Comparison of ENCODE assay signal across 8 cellular contexts in the genomic region with DNA sequence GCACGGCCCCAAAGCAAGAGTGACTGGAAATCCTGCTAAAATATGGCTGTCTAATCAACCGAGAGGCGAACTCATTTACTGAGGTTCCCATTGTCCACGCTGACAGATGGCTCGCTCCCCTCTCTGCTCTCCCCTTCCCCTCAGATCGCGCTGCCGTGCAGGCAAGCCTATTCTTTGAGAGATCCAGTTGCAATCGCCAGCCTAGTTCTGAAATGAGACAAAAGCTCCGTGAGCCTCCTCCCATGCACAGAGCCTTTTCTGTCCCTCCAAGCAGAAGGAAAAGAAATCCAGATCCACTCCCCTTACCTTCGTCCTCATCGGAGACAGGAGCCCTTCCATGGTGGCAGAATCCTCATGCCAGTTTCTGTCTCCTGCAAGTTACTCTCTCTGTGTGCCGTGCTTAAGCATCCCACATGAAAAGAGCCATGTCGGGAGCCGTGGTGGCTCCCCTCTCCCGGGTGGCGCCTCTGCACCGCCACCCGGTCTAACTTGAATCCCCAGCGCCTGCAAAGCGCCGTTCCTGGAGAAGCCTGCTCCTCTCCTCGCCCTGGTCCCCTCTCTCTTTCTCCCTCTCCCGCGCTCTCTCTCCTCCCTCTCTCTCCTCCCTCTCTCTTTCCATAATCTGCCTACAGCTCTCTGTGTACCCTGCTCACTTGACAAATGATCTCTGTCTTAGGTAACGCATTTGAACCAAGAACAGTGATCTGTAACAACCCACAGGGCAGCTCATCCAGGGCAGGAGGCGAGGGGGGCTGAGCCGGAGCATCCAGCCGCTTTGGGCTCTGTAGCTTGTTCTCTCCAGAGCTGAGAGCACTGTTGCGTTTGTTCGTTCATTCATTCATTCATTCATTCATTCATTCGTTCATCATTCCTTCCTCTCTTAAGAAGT.
DNase-seq lines count a peak whose midpoint lies in the region; ATAC-seq and TF ChIP-seq lines count a peak whose summit lies in the region.

No MANE protein-coding gene starts in this region.

- peak; percentile 74 to 78 for ATAC-seq in activated T-cell treated with anti-CD3 and anti-CD28 coated beads, Interleukin-2, amount 50 U/mL, for 4 hours
- peak; percentile 85 for ATAC-seq in SK-N-SH treated with all-trans-retinoic acid at 6 μM for 48 hours

- peaks cover 71% of the 10 kb centered on the region for H3K27me3 Mint-ChIP-seq in activated T-cell treated with anti-CD3 and anti-CD28 coated beads, Interleukin-2, amount 50 U/mL, for 4 hours (ENCODE audit: low read depth)
- peaks cover 14% of the 10 kb centered on the region for H3K27me3 Mint-ChIP-seq in nephron (ENCODE audit: low read depth)

- DNase-seq in activated T-cell treated with anti-CD3 and anti-CD28 coated beads, Interleukin-2, amount 50 U/mL, for 4 hours, result no peak
- no peak for DNase-seq in activated T-cell treated with anti-CD3 and anti-CD28 coated beads, Interleukin-2, amount 50 U/mL, for 1 hour
- DNase-seq in epithelial cell of proximal tubule (ENCODE audit: low read depth) (no peak), middle frontal gyrus (ENCODE audit: extremely low spot score, low spot score) (no peak), NCI-H226 (no peak)
- DNase-seq in stimulated activated naive CD4-positive, alpha-beta T cell treated with Interleukin-2 at 50 U/mL for 16 hours (lab: John Stamatoyannopoulos, UW), result no peak

- no peaks in the 10 kb centered on the region for H3K9me3 Mint-ChIP-seq in activated T-cell treated with anti-CD3 and anti-CD28 coated beads, Interleukin-2, amount 50 U/mL, for 4 hours
- H3K9me3 Mint-ChIP-seq in nephron, result no peaks in the 10 kb centered on the region

- H3K4me3 Mint-ChIP-seq in activated T-cell treated with anti-CD3 and anti-CD28 coated beads, Interleukin-2, amount 50 U/mL, for 4 hours, result peak overlapping the region; percentile 81
- peak overlapping the region; percentile 83 to 91 (median 86) for H3K4me3 Mint-ChIP-seq in nephron

- H3K4me1 Mint-ChIP-seq in activated T-cell treated with anti-CD3 and anti-CD28 coated beads, Interleukin-2, amount 50 U/mL, for 4 hours (ENCODE audit: low read depth), result peaks cover 16% of the 10 kb centered on the region
- H3K4me1 Mint-ChIP-seq in nephron, result peaks cover 8% of the 10 kb centered on the region

- peak overlapping the region; percentile 37 to 90 (median 85) for H3K27ac Mint-ChIP-seq in nephron

- no peaks in the 10 kb centered on the region for H3K36me3 Mint-ChIP-seq in activated T-cell treated with anti-CD3 and anti-CD28 coated beads, Interleukin-2, amount 50 U/mL, for 4 hours (ENCODE audit: insufficient read depth)
- no peaks in the 10 kb centered on the region for H3K36me3 Mint-ChIP-seq in nephron (ENCODE audit: low read depth)

- TF ChIP-seq CTCF in epithelial cell of proximal tubule (conservative IDR thresholded peaks at IDR 0.05; ENCODE audit: low read depth, low read length) (no peak), nephron (IDR thresholded peaks at IDR 0.05; ENCODE audit: unreplicated experiment in 3 of 3) (no peak)

- peak overlapping the region; percentile 49 for H3K4me3 ChIP-seq in epithelial cell of proximal tubule (ENCODE audit: low read depth, low read length)

TF ChIP-seq in SK-N-SH treated with all-trans-retinoic acid at 6 μM for 48 hours, 23 proteins besides CTCF, POLR2A, EP300 and RAD21:
- TF ChIP-seq ZNF70 (CRISPR knock-in tag; IDR thresholded peaks at IDR 0.05) (peak; percentile 41; the same call in 1 of the 2 replicates), ZNF565 (CRISPR knock-in tag; conservative IDR thresholded peaks at IDR 0.05; ENCODE audit: low read depth) (no peak)
